8 cellular contexts compared by ENCODE assay signal in the genomic region with DNA sequence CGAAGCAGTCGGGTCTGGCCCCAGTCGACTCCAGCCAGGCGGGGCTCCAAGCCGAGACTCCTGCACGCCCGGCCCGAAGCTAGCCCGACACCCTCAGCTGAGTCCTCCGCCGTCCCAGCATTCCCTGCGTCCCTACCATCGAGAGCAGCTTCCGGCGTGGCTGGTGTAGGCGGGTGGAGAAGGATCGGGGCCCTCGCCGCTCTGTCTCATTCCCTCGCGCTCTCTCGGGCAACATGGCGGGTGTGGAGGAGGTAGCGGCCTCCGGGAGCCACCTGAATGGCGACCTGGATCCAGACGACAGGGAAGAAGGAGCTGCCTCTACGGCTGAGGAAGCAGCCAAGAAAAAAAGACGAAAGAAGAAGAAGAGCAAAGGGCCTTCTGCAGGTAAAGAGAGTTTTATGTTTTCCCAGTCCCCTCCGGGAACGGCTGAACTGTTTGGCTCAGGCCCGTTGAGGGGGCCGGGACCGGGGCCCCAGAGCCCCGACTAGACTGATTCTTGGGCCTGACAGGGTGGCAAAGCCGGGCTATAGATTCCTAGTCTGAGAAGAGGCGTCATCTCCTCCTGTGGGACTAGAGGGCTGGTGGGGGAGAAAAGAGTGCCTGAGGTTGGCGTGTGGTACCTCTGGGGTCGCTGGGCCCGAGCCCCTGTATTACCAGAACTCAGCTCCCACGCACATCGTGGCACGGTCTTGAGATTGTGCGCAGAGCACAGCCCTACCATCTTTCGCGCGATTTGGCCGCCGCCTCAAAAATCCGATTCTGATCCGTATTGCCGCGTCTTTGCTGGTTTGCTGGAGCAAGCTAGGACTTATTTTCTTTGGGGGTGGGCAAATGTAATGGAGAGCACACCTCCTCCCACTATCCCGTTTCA. TPM values are rescaled to one million over a fixed set of nuclear protein-coding genes. Genes with fewer than 3 reads are reported as not detected.
DNase-seq lines count a peak whose midpoint lies in the region; ATAC-seq and TF ChIP-seq lines count a peak whose summit lies in the region.

A gene (plus strand): TSS at position 206 of the 871 bp plus-strand sequence. CDS start 28 bp downstream, at position 234.

- peaks cover 37% of the 10 kb centered on the region for H3K36me3 ChIP-seq in BE2C
- no peaks in the 10 kb centered on the region for H3K36me3 ChIP-seq in colonic mucosa

- H3K27ac ChIP-seq in colonic mucosa: peak within 1 kb of the TSS; percentile 94
- peak within 1 kb of the TSS; percentile 90 for H3K27ac ChIP-seq in layer of hippocampus (ENCODE audit: low read depth, low read length)

- TF ChIP-seq CTCF in BE2C (IDR thresholded peaks at IDR 0.05; ENCODE audit: low read depth, low read length) (no peak), colonic mucosa (IDR thresholded peaks at IDR 0.05) (no peak)

- ATAC-seq in HG03460 (IDR thresholded peaks at IDR 0.05; ENCODE audit: unreplicated experiment): peak; percentile 97

- DNase-seq in BE2C (peak; percentile 97), GM19240 (ENCODE audit: insufficient read length, low spot score) (peak; percentile 89), NCI-H526 (lab: John Stamatoyannopoulos, UW) (peak; percentile 96 to 98), colonic mucosa (peak; percentile 97)
- DNase-seq in activated CD4-positive, alpha-beta T cell treated with anti-CD3 and anti-CD28 coated beads for 48 hours: peak; percentile 97
- DNase-seq in stimulated activated CD4-positive, alpha-beta T cell treated with anti-CD3 and anti-CD28 coated beads, Interleukin-1b, Interleukin-23, amount 100 ng/mL, for 4 hours (ENCODE audit: low read depth in 2 of 2): peak; percentile 89 to 90

- H3K9ac ChIP-seq in colonic mucosa (ENCODE audit: low read depth in 2 of 2, low read length in 2 of 2): peak within 1 kb of the TSS; percentile 83 to 94

- H3K9me3 ChIP-seq in BE2C (no peaks in the 10 kb centered on the region), colonic mucosa (no peaks in the 10 kb centered on the region)

- H3K27me3 ChIP-seq in BE2C (no peaks in the 10 kb centered on the region), colonic mucosa (no peaks in the 10 kb centered on the region), layer of hippocampus (ENCODE audit: control insufficient read depth, insufficient read depth, low read length) (no peaks in the 10 kb centered on the region)

- peak within 1 kb of the TSS; percentile 99 for H3K4me3 ChIP-seq in BE2C (ENCODE audit: low read depth, low read length)
- H3K4me3 ChIP-seq in colonic mucosa: peak within 1 kb of the TSS; percentile 85

- intact Hi-C loops in colonic mucosa (cut with DNase I): loop anchor here (10.0 kb wide), 1 partner anchor 249 kb away; no protein-coding TSS in a partner anchor

- no peaks in the 10 kb centered on the region for H3K4me1 ChIP-seq in BE2C
- H3K4me1 ChIP-seq in colonic mucosa: no peaks in the 10 kb centered on the region

RNA-seq across cellular contexts. Expression of the gene that starts here (rescaled TPM):
- 153 TPM for polyA plus RNA-seq in BE2C (2012; ENCODE audit: insufficient read depth, insufficient read length, low read depth)
- total RNA-seq in colonic mucosa: 10 to 100 TPM; 49.5 to 53.8 TPM

Comparison
In these comparisons a context has a peak if more than half of its experiments do, and no peak if none do; other contexts are left out.
1. Peak in every context shown above with its lines: DNase-seq, ATAC-seq, H3K4me3 ChIP-seq and H3K27ac ChIP-seq.